8 cellular contexts compared by ENCODE assay signal in the genomic region with DNA sequence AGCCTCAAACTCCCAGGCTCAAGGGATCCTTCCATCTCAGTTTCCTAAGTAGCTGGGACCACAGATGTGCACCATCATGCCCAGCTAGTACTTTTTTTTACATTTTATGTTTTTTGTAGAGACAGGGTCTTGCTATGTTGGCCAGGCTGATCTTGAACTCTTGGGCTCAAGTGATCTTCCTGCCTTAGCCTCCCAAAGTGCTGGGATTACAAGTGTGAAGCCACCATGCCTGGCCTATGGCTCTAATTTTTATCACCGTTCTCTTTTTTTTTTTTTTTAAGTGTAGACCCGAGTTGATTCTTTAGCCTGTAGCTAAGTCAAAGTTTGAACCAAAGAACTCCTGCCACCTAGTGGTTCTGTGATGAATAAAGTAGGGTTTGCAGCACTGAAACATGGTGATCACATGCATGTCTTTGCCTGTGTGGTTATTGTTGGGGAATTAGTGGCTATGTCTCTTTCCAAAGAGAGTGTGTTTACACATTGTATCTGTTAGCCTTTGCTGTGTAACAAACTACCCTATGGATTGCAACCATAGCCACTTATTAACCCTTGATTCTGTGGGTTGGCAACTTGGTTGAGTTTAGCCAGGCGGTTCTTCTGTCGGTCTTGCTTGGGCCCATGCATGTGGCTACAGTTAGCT. TPM values are rescaled to one million over a fixed set of nuclear protein-coding genes. Genes with fewer than 3 reads are reported as not detected.
DNase-seq lines count a peak whose midpoint lies in the region; ATAC-seq, FAIRE-seq and TF ChIP-seq lines count a peak whose summit lies in the region.

No MANE protein-coding gene starts in this region.

- peaks cover 13% of the 10 kb centered on the region for H3K27me3 Mint-ChIP-seq in progenitor cell of endocrine pancreas

- H3K4me3 ChIP-seq in A673 (ENCODE audit: low read depth, low read length, poor library complexity, severe bottlenecking) (no peak overlapping the region), epithelial cell of esophagus (ENCODE audit: low read length) (no peak overlapping the region)

- FAIRE-seq in RCC 7860 (lab: Jason Lieb, UNC): no peak

- no TSS peak for BruUV-seq in A673 (replicated peaks; lab: Mats Ljungman, UMichigan)

- no peaks in the 10 kb centered on the region for H3K27me3 ChIP-seq in A673 (replicated peaks; ENCODE audit: insufficient read depth, low read depth, low read length, poor library complexity)

- DNase-seq in A673 (ENCODE audit: low spot score): peak; percentile 76
- DNase-seq in RCC 7860 (ENCODE audit: low spot score): peak; percentile 26
- DNase-seq in epithelial cell of esophagus (ENCODE audit: low read depth): peak; percentile 39
- no peak for DNase-seq in progenitor cell of endocrine pancreas (ENCODE audit: low spot score, unreplicated experiment)
- DNase-seq in effector CD4-positive, alpha-beta T cell: no peak
- no peak for DNase-seq in substantia nigra (lab: John Stamatoyannopoulos, UW)

- ATAC-seq in GM21619 (IDR thresholded peaks at IDR 0.05; ENCODE audit: unreplicated experiment): no peak

- H3K4me3 Mint-ChIP-seq in progenitor cell of endocrine pancreas (ENCODE audit: low read depth): no peak overlapping the region

- POLR2A ChIA-PET in A673 (lab: Charles Lee; ENCODE audit: low non-redundant PET): no interaction called here

- peaks cover 24% of the 10 kb centered on the region for H3K4me1 ChIP-seq in A673 (ENCODE audit: insufficient read depth, low read length, poor library complexity, severe bottlenecking)

- H3K27ac ChIP-seq in A673 (ENCODE audit: low read depth, low read length, poor library complexity, severe bottlenecking) (no peak overlapping the region), substantia nigra (ENCODE audit: low read depth, low read length, poor library complexity, severe bottlenecking) (no peak overlapping the region)

- peaks cover 4% of the 10 kb centered on the region for H3K9me3 Mint-ChIP-seq in progenitor cell of endocrine pancreas (ENCODE audit: low read depth)

- intact Hi-C loops in A673 (cut with micrococcal nuclease; ENCODE audit: unreplicated experiment): no loop called here

- CTCF ChIA-PET in A673 (lab: Charles Lee): interaction anchor here (0.6 to 1.6 kb wide), 12 partner anchors 8 to 379 kb away, joined by 3 to 23 read pairs (median 6); a partner anchor contains a TSS

- H3K27ac Mint-ChIP-seq in progenitor cell of endocrine pancreas: no peak overlapping the region

- no peaks in the 10 kb centered on the region for H3K36me3 Mint-ChIP-seq in progenitor cell of endocrine pancreas (ENCODE audit: insufficient read depth)

- H3K4me1 Mint-ChIP-seq in progenitor cell of endocrine pancreas (ENCODE audit: low read depth): no peaks in the 10 kb centered on the region

- peaks cover 7% of the 10 kb centered on the region for H3K9me3 ChIP-seq in A673 (ENCODE audit: low read depth, low read length, poor library complexity, severe bottlenecking)

- TF ChIP-seq CTCF in A673 (conservative IDR thresholded peaks at IDR 0.05; ENCODE audit: low read depth, low read length) (peak; percentile 76), GM12874 (IDR thresholded peaks at IDR 0.05; ENCODE audit: insufficient read depth, low read depth, low read length) (peak; percentile 26; the same call in 1 of the 2 replicates), epithelial cell of esophagus (IDR thresholded peaks at IDR 0.05; ENCODE audit: insufficient read depth, low read depth, low read length, missing control alignments) (peak; percentile 8), progenitor cell of endocrine pancreas (IDR thresholded peaks at IDR 0.05; ENCODE audit: unreplicated experiment) (peak; percentile 62)

- H3K36me3 ChIP-seq in A673 (ENCODE audit: insufficient read depth, low read length, poor library complexity, severe bottlenecking): no peaks in the 10 kb centered on the region

RNA-seq across cellular contexts. Expression of a gene that starts 11.6 kb away (rescaled TPM):
- total RNA-seq in A673 (2021) (not detected in 2 replicates), progenitor cell of endocrine pancreas (not detected in 2 replicates)

RNA-seq across cellular contexts. Expression of a gene that starts 31.5 kb away (rescaled TPM):
- total RNA-seq in A673 (2021): 29.5 and 40.5 TPM in 2 replicates
- 53.0 and 59.1 TPM in 2 replicates for total RNA-seq in progenitor cell of endocrine pancreas

RNA-seq across cellular contexts. Expression of a gene that starts 56.6 kb away (rescaled TPM):
- total RNA-seq in A673 (2021) (not detected in 2 replicates), progenitor cell of endocrine pancreas (not detected in 2 replicates)

Comparison
In these comparisons a context has a peak if more than half of its experiments do, and no peak if none do; other contexts are left out.
1. DNase-seq: peak in A673 (single experiment), RCC 7860 (single experiment) and epithelial cell of esophagus (single experiment); none in progenitor cell of endocrine pancreas (single experiment), effector CD4-positive, alpha-beta T cell (single experiment) and substantia nigra (0 of 49).
2. CTCF ChIP-seq: peak in every context shown above with its lines; median percentile 76 in A673; 62 in progenitor cell of endocrine pancreas; 26 in GM12874; 8 in epithelial cell of esophagus.